1 cellular context compared by ENCODE assay signal in the genomic region with DNA sequence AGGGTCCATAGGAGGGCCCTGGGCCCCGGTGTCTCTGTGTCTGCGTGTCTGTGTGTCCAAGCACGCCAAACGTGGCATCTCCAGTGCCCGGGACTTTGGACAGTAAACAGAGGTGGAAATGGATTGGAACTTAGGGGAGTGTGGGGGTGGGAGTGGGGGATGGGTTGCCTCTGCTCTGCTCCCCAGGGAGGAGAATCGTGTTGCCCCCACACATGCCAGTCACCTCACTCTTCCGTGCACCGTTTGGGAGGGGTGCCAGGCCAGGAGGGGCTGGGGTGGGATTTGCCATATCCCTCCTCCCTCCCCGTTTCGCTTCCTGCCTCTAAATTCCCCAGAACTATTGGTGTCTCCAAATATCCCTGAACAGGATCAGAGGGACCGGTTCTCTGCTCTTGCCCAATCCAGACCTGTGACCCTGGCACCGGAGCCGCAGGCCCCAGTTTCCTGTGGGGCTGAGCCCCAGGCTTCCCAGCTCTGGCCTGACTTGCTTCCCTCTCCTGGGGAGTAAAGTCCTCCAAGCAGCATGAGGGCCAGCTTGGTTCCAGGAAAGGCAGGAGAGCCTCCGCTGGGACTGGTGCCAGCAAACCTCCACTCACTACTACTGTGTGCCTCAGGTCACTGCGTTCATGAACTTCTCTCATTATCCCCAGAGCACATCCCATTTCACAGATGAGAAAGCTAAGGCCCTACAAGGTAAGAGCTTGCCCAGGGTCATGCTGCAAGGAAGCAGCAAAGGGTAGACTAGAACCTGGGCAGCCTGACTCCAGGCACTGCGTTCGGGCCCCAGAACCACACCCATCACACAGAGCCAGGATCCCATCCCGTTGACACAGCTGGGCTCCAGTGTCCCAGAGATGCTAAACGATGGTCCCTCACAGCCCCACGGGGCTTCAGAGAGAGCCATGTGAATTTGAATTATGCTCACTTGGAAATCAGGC.
A peak's percentile ranks its signal among the peaks of the same experiment; 100 is the strongest.
TF ChIP-seq lines count a peak whose summit lies in the region.

TSS of gene ASGR1 (minus strand) at position 54 of the 938 bp plus-strand sequence. CDS start 807 bp downstream, outside the sequence.

TF ChIP-seq in HepG2, 621 proteins besides CTCF, POLR2A, EP300 and RAD21 (continued from another document):
- TF ChIP-seq, protein P1, sequence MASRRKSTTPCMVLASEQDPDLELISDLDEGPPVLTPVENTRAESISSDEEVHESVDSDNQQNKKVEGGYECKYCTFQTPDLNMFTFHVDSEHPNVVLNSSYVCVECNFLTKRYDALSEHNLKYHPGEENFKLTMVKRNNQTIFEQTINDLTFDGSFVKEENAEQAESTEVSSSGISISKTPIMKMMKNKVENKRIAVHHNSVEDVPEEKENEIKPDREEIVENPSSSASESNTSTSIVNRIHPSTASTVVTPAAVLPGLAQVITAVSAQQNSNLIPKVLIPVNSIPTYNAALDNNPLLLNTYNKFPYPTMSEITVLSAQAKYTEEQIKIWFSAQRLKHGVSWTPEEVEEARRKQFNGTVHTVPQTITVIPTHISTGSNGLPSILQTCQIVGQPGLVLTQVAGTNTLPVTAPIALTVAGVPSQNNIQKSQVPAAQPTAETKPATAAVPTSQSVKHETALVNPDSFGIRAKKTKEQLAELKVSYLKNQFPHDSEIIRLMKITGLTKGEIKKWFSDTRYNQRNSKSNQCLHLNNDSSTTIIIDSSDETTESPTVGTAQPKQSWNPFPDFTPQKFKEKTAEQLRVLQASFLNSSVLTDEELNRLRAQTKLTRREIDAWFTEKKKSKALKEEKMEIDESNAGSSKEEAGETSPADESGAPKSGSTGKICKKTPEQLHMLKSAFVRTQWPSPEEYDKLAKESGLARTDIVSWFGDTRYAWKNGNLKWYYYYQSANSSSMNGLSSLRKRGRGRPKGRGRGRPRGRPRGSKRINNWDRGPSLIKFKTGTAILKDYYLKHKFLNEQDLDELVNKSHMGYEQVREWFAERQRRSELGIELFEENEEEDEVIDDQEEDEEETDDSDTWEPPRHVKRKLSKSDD (CRISPR knock-in tag; IDR thresholded peaks at IDR 0.05; ENCODE audit: low read depth), result no peak
- TF ChIP-seq, protein P2, sequence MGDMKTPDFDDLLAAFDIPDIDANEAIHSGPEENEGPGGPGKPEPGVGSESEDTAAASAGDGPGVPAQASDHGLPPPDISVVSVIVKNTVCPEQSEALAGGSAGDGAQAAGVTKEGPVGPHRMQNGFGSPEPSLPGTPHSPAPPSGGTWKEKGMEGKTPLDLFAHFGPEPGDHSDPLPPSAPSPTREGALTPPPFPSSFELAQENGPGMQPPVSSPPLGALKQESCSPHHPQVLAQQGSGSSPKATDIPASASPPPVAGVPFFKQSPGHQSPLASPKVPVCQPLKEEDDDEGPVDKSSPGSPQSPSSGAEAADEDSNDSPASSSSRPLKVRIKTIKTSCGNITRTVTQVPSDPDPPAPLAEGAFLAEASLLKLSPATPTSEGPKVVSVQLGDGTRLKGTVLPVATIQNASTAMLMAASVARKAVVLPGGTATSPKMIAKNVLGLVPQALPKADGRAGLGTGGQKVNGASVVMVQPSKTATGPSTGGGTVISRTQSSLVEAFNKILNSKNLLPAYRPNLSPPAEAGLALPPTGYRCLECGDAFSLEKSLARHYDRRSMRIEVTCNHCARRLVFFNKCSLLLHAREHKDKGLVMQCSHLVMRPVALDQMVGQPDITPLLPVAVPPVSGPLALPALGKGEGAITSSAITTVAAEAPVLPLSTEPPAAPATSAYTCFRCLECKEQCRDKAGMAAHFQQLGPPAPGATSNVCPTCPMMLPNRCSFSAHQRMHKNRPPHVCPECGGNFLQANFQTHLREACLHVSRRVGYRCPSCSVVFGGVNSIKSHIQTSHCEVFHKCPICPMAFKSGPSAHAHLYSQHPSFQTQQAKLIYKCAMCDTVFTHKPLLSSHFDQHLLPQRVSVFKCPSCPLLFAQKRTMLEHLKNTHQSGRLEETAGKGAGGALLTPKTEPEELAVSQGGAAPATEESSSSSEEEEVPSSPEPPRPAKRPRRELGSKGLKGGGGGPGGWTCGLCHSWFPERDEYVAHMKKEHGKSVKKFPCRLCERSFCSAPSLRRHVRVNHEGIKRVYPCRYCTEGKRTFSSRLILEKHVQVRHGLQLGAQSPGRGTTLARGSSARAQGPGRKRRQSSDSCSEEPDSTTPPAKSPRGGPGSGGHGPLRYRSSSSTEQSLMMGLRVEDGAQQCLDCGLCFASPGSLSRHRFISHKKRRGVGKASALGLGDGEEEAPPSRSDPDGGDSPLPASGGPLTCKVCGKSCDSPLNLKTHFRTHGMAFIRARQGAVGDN (CRISPR knock-in tag; IDR thresholded peaks at IDR 0.05), result peak; percentile 95
- TF ChIP-seq ZNF207 (IDR thresholded peaks at IDR 0.05; ENCODE audit: borderline replicate concordance) (no peak), ZNF446 (CRISPR knock-in tag; IDR thresholded peaks at IDR 0.05) (peak; percentile 42; the same call in 1 of the 2 replicates), ARNT (IDR thresholded peaks at IDR 0.05) (no peak), PRDM10 (CRISPR knock-in tag; IDR thresholded peaks at IDR 0.05; ENCODE audit: low read depth) (peak; percentile 63; the same call in 1 of the 2 replicates), AGO2 (optimal IDR thresholded peaks at IDR 0.05; ENCODE audit: low read depth, low read length) (no peak), ZNF350 (CRISPR knock-in tag; IDR thresholded peaks at IDR 0.05; ENCODE audit: borderline replicate concordance, low read depth) (peak; percentile 71), SNAPC2 (CRISPR knock-in tag; IDR thresholded peaks at IDR 0.05) (no peak), ZNF614 (CRISPR knock-in tag; IDR thresholded peaks at IDR 0.05; ENCODE audit: borderline replicate concordance) (peak; percentile 67; the same call in 1 of the 2 replicates), GPN1 (CRISPR knock-in tag; IDR thresholded peaks at IDR 0.05; ENCODE audit: borderline replicate concordance) (no peak), GMEB2 (CRISPR knock-in tag; IDR thresholded peaks at IDR 0.05; ENCODE audit: low read depth) (no peak), ZNF10 (CRISPR knock-in tag; IDR thresholded peaks at IDR 0.05; ENCODE audit: borderline replicate concordance, low read depth) (no peak), TCF12 (IDR thresholded peaks at IDR 0.05) (no peak), TCF12 (CRISPR knock-in tag; IDR thresholded peaks at IDR 0.05) (peak; percentile 16; the same call in 1 of the 2 replicates), KAT7 (CRISPR knock-in tag; IDR thresholded peaks at IDR 0.05; ENCODE audit: borderline replicate concordance) (no peak; the same call in 1 of the 2 replicates), ZNF850 (CRISPR knock-in tag; conservative IDR thresholded peaks at IDR 0.05) (no peak), PHB2 (IDR thresholded peaks at IDR 0.05; ENCODE audit: partially characterized antibody) (no peak), SP2 (CRISPR knock-in tag; IDR thresholded peaks at IDR 0.05) (no peak), CREB1 (IDR thresholded peaks at IDR 0.05) (no peak), CREB1 (CRISPR knock-in tag; IDR thresholded peaks at IDR 0.05) (peak; percentile 61; the same call in 1 of the 2 replicates), NKX3-1 (CRISPR knock-in tag; IDR thresholded peaks at IDR 0.05) (no peak), TCF7 (IDR thresholded peaks at IDR 0.05; ENCODE audit: low read depth) (peak; percentile 94), GZF1 (CRISPR knock-in tag; IDR thresholded peaks at IDR 0.05) (no peak)
- TF ChIP-seq, protein P3, sequence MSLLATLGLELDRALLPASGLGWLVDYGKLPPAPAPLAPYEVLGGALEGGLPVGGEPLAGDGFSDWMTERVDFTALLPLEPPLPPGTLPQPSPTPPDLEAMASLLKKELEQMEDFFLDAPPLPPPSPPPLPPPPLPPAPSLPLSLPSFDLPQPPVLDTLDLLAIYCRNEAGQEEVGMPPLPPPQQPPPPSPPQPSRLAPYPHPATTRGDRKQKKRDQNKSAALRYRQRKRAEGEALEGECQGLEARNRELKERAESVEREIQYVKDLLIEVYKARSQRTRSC (CRISPR knock-in tag; IDR thresholded peaks at IDR 0.05; ENCODE audit: low read depth), result no peak
